ENCODE assay signal across 8 cellular contexts in genomic region chr4:11720292-11720691, GRCh38.
DNase-seq lines count a peak whose midpoint lies in the region; ATAC-seq lines count a peak whose summit lies in the region.

No MANE protein-coding gene starts in this region.

- H3K27me3 Mint-ChIP-seq in activated naive CD4-positive, alpha-beta T cell treated with anti-CD3 and anti-CD28 coated beads for 36 hours (ENCODE audit: low read depth): peaks cover 16% of the 10 kb centered on the region

- H3K27ac Mint-ChIP-seq in activated naive CD4-positive, alpha-beta T cell treated with anti-CD3 and anti-CD28 coated beads for 36 hours: no peak overlapping the region

- DNase-seq in activated naive CD4-positive, alpha-beta T cell treated with anti-CD3 and anti-CD28 coated beads for 36 hours: peak; percentile 14
- DNase-seq in activated naive CD4-positive, alpha-beta T cell treated with anti-CD3 and anti-CD28 coated beads, Interleukin-2, amount 50 U/mL, for 16 hours: no peak
- DNase-seq in NCI-H2029 treated with DMSO at 0.1 percent for 48 hours (lab: John Stamatoyannopoulos, UW): peak; percentile 29
- DNase-seq in dermis microvascular lymphatic vessel endothelial cell (ENCODE audit: low read depth in 2 of 2): peak; percentile 45 to 69
- peak; percentile 29 for DNase-seq in mucosa of gallbladder (ENCODE audit: low spot score)
- no peak for DNase-seq in stimulated activated CD4-positive, alpha-beta T cell treated with anti-CD3 and anti-CD28 coated beads, Interleukin-4, amount 100 ng/mL, for 4 hours
- DNase-seq in T1000 (lab: John Stamatoyannopoulos, UW): no peak

- CTCF ChIA-PET in activated naive CD4-positive, alpha-beta T cell treated with anti-CD3 and anti-CD28 coated beads for 36 hours (lab: Charles Lee): interaction anchor here (0.6 kb wide), 1 partner anchor 363 kb away, joined by 3 read pairs; no protein-coding TSS in a partner anchor

- no peaks in the 10 kb centered on the region for H3K9me3 Mint-ChIP-seq in activated naive CD4-positive, alpha-beta T cell treated with anti-CD3 and anti-CD28 coated beads for 36 hours

- no peak overlapping the region for H3K4me3 Mint-ChIP-seq in activated naive CD4-positive, alpha-beta T cell treated with anti-CD3 and anti-CD28 coated beads for 36 hours

- no peaks in the 10 kb centered on the region for H3K36me3 Mint-ChIP-seq in activated naive CD4-positive, alpha-beta T cell treated with anti-CD3 and anti-CD28 coated beads for 36 hours (ENCODE audit: low read depth)

- intact Hi-C loops in activated naive CD4-positive, alpha-beta T cell treated with anti-CD3 and anti-CD28 coated beads for 36 hours (cut with micrococcal nuclease): loop anchor here (1.0 kb wide), 3 partner anchors 302 to 1166 kb away; no protein-coding TSS in a partner anchor

- no peaks in the 10 kb centered on the region for H3K4me1 Mint-ChIP-seq in activated naive CD4-positive, alpha-beta T cell treated with anti-CD3 and anti-CD28 coated beads for 36 hours (ENCODE audit: low read depth)

- ATAC-seq in GM19467 (IDR thresholded peaks at IDR 0.05; ENCODE audit: unreplicated experiment): no peak

Comparison
In these comparisons a context has a peak if more than half of its experiments do, and no peak if none do; other contexts are left out.
1. DNase-seq: peak in activated naive CD4-positive, alpha-beta T cell treated with anti-CD3 and anti-CD28 coated beads for 36 hours (single experiment), NCI-H2029 treated with DMSO at 0.1 percent for 48 hours (single experiment), dermis microvascular lymphatic vessel endothelial cell (2 of 2) and mucosa of gallbladder (single experiment); none in activated naive CD4-positive, alpha-beta T cell treated with anti-CD3 and anti-CD28 coated beads, Interleukin-2, amount 50 U/mL, for 16 hours (single experiment), stimulated activated CD4-positive, alpha-beta T cell treated with anti-CD3 and anti-CD28 coated beads, Interleukin-4, amount 100 ng/mL, for 4 hours (0 of 2) and T1000 (single experiment).